14 cellular contexts compared by ENCODE assay signal in the genomic region with DNA sequence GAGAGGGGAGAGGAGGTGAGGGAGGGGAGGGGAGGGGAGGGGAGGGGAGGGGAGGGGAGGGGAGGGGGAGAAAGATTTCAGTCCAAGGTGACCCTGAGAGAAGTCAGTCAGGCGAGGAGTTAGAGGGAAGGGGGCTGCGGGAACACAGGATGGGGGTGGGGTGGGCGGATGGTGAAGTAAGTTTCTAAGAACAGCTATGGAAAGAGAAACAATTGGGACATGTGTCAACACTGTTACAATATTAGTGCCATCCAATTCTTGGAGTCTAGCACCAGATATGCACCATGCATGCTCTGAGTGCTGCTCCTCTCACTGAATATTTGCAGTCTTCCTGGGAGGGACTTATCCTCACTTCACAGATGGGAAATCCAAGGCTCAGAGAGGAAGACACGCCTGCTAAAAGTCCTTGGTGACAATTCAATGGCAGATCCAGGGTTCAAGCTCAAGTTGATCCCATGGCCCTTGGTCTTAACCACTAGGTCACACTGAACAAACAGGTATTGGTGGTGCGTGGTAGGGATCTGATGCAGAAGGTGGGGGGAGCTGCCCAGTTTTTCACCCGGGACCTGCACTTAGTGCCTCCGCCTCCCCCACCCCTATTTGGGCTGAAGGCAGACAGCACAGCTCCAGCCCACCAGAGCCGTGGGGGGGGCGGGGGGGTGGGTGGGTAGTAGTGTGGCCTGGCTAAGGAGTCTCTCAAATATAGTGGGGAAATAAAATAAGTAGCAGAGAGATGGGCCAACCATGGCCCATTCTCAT. TPM values are rescaled to one million over a fixed set of nuclear protein-coding genes. Genes with fewer than 3 reads are reported as not detected.
A peak's percentile ranks its signal among the peaks of the same experiment; 100 is the strongest.
DNase-seq lines count a peak whose midpoint lies in the region; ATAC-seq, FAIRE-seq and TF ChIP-seq lines count a peak whose summit lies in the region.
"Had no signal": no experiment of that assay in that cellular context is flagged by ENCODE, and none has a peak within 500 bp of the region (broad histone marks: within the 10 kb centered on the region; RNA-seq: fewer than 3 reads in every experiment).

No MANE protein-coding gene starts in this region.

- 55 to 56% methylated on average over 3 to 4 of the region's 9 CpGs for WGBS in gastroesophageal sphincter (ENCODE audit: low coverage in 1 of 2), 2 donors

- no peaks in the 10 kb centered on the region for H3K27me3 Mint-ChIP-seq in CD4-positive, alpha-beta memory T cell
- H3K27me3 Mint-ChIP-seq in progenitor cell of endocrine pancreas = no peaks in the 10 kb centered on the region

- peaks cover 88% of the 10 kb centered on the region for H3K4me1 ChIP-seq in CD4-positive, alpha-beta memory T cell (ENCODE audit: insufficient read depth, low read length)
- peaks cover 5 to 93% (median 51%) of the 10 kb centered on the region in 3 donors for H3K4me1 ChIP-seq in gastroesophageal sphincter

- DNase-seq in CD4-positive, alpha-beta memory T cell = no peak
- DNase-seq in OCI-M1 (lab: John Stamatoyannopoulos, UW) (peak; percentile 67), progenitor cell of endocrine pancreas (ENCODE audit: low spot score, unreplicated experiment) (no peak), NOMO-1 treated with DMSO at 0.1 percent for 48 hours (lab: John Stamatoyannopoulos, UW; ENCODE audit: unreplicated experiment) (no peak), RCC 7860 (ENCODE audit: low spot score) (no peak)
- DNase-seq in stimulated activated CD4-positive, alpha-beta T cell treated with anti-CD3 and anti-CD28 coated beads, Interleukin-2, amount 100 ng/mL, for 24 hours = no peak
- DNase-seq: dermis blood vessel endothelial cell, HCEC 1CT, hippocampal formation, NCI-H2029 treated with DMSO at 0.1 percent for 48 hours had no signal

- peak overlapping the region; percentile 92 to 99 (median 98) for H3K27ac Mint-ChIP-seq in CD4-positive, alpha-beta memory T cell
- peak overlapping the region; percentile 14 for H3K27ac Mint-ChIP-seq in progenitor cell of endocrine pancreas

- peaks cover 4 to 13% of the 10 kb centered on the region in 2 donors for H3K36me3 Mint-ChIP-seq in CD4-positive, alpha-beta memory T cell
- peaks cover 5% of the 10 kb centered on the region for H3K36me3 Mint-ChIP-seq in progenitor cell of endocrine pancreas (ENCODE audit: insufficient read depth)

- CTCF ChIA-PET in CD4-positive, alpha-beta memory T cell (lab: Charles Lee; ENCODE audit: partially characterized antibody) = interaction anchor here (1.2 to 8.1 kb wide), 10 partner anchors 10 to 100 kb away, joined by 3 to 100 read pairs (median 11); a partner anchor contains a TSS

- H3K4me1 Mint-ChIP-seq in CD4-positive, alpha-beta memory T cell = peaks cover 64 to 97% (median 78%) of the 10 kb centered on the region in 4 donors
- H3K4me1 Mint-ChIP-seq in progenitor cell of endocrine pancreas (ENCODE audit: low read depth) = peaks cover 55% of the 10 kb centered on the region

- intact Hi-C loops in CD4-positive, alpha-beta memory T cell (cut with micrococcal nuclease) = no loop called here

- peak overlapping the region in 2 of 8 donors; percentile 3 to 43 for H3K4me3 Mint-ChIP-seq in CD4-positive, alpha-beta memory T cell
- no peak overlapping the region for H3K4me3 Mint-ChIP-seq in progenitor cell of endocrine pancreas (ENCODE audit: low read depth)
- H3K4me3 Mint-ChIP-seq: neural crest cell had no signal

- no peaks in the 10 kb centered on the region for H3K27me3 ChIP-seq in CD4-positive, alpha-beta memory T cell (ENCODE audit: insufficient read depth, low read length)
- H3K27me3 ChIP-seq in gastroesophageal sphincter = no peaks in the 10 kb centered on the region
- H3K27me3 ChIP-seq: SJSA1 had no signal

- TF ChIP-seq POLR2A in gastroesophageal sphincter (IDR thresholded peaks at IDR 0.05) = no peak

- FAIRE-seq in RCC 7860 (lab: Jason Lieb, UNC) = no peak

- no peak overlapping the region for H3K4me3 ChIP-seq in CD4-positive, alpha-beta memory T cell (ENCODE audit: low read length in 2 of 2)
- no peak overlapping the region for H3K4me3 ChIP-seq in gastroesophageal sphincter
- H3K4me3 ChIP-seq: SJSA1 had no signal

- POLR2A ChIA-PET in CD4-positive, alpha-beta memory T cell (lab: Charles Lee; ENCODE audit: partially characterized antibody) = interaction anchor here (0.8 to 11.8 kb wide), 15 partner anchors 9 to 692 kb away, joined by 3 to 267 read pairs (median 6); a partner anchor contains a TSS

- no peak for TF ChIP-seq EP300 in gastroesophageal sphincter (IDR thresholded peaks at IDR 0.05)

- H3K9me3 ChIP-seq in CD4-positive, alpha-beta memory T cell (ENCODE audit: control insufficient read depth in 1 of 2, low read length in 2 of 2) = no peaks in the 10 kb centered on the region
- H3K9me3 ChIP-seq in gastroesophageal sphincter = no peaks in the 10 kb centered on the region
- H3K9me3 ChIP-seq: SJSA1 had no signal

- H3K9me3 Mint-ChIP-seq in CD4-positive, alpha-beta memory T cell = no peaks in the 10 kb centered on the region
- no peaks in the 10 kb centered on the region for H3K9me3 Mint-ChIP-seq in progenitor cell of endocrine pancreas (ENCODE audit: low read depth)
- H3K9me3 Mint-ChIP-seq: neural crest cell had no signal

- peaks cover 3% of the 10 kb centered on the region for H3K36me3 ChIP-seq in CD4-positive, alpha-beta memory T cell (ENCODE audit: insufficient read depth, low read length)
- peaks cover 0 to 8% of the 10 kb centered on the region in 2 donors for H3K36me3 ChIP-seq in gastroesophageal sphincter

- TF ChIP-seq CTCF in gastroesophageal sphincter (IDR thresholded peaks at IDR 0.05) = no peak
- no peak for TF ChIP-seq CTCF in progenitor cell of endocrine pancreas (IDR thresholded peaks at IDR 0.05; ENCODE audit: unreplicated experiment)

- H3K27ac ChIP-seq in CD4-positive, alpha-beta memory T cell (ENCODE audit: low read depth, low read length) = no peak overlapping the region
- H3K27ac ChIP-seq in gastroesophageal sphincter = peak overlapping the region in 3 of 4 donors; percentile 2 to 91 (median 72)
- H3K27ac ChIP-seq: SJSA1 had no signal

- ATAC-seq in gastroesophageal sphincter (no peak), GM18520 (IDR thresholded peaks at IDR 0.05; ENCODE audit: unreplicated experiment) (no peak)

RNA-seq across cellular contexts. Expression of a gene that starts 42.6 kb away (rescaled TPM):
- 100 to 1,000 TPM in 1 of 2 experiments, 10 to 100 TPM in 1; 86.0 to 104 TPM for total RNA-seq in CD4-positive, alpha-beta memory T cell
- 10 to 100 TPM; 10.0 to 65.2 TPM for polyA plus RNA-seq in CD4-positive, alpha-beta memory T cell
- total RNA-seq in gastroesophageal sphincter (10 to 100 TPM; 68.3 to 94.7 (median 69.9) TPM), progenitor cell of endocrine pancreas (200 and 217 TPM in 2 replicates)
